Comparison of ENCODE assay signal across 10 cellular contexts in genomic region chr12:10717410-10717809, GRCh38. TPM values are rescaled to one million over a fixed set of nuclear protein-coding genes. Genes with fewer than 3 reads are reported as not detected.
DNase-seq lines count a peak whose midpoint lies in the region; ATAC-seq and TF ChIP-seq lines count a peak whose summit lies in the region.
"Had no signal": no experiment of that assay in that cellular context is flagged by ENCODE, and none has a peak within 500 bp of the region (broad histone marks: within the 10 kb centered on the region; RNA-seq: fewer than 3 reads in every experiment).

No MANE protein-coding gene starts in this region.

- TF ChIP-seq POLR2A in HCT116 (IDR thresholded peaks at IDR 0.05; ENCODE audit: borderline replicate concordance, extremely low read depth, insufficient read depth, insufficient read length) (no peak), adrenal gland (IDR thresholded peaks at IDR 0.05) (no peak)

- TF ChIP-seq CTCF in HCT116 (IDR thresholded peaks at IDR 0.05 in 2 of 3, conservative IDR thresholded peaks at IDR 0.05 in 1 of 3; ENCODE audit: borderline replicate concordance in 1 of 3, insufficient read depth in 1 of 3, low read depth in 2 of 3, low read length in 2 of 3) (no peak), adrenal gland (IDR thresholded peaks at IDR 0.05) (no peak)

- CTCF ChIA-PET in HCT116 (lab: Charles Lee), result interaction anchor here (3.0 kb wide), 1 partner anchor 32 kb away, joined by 12 read pairs; no protein-coding TSS in a partner anchor

- H3K4me2 ChIP-seq in HCT116 (ENCODE audit: low read length), result peak overlapping the region; percentile 77

- POLR2A ChIA-PET in HCT116 (lab: Charles Lee), result interaction anchor here (1.0 kb wide), 1 partner anchor 35 kb away, joined by 3 read pairs; no protein-coding TSS in a partner anchor

- H3K4me3 ChIP-seq in HCT116 (replicated peaks in 1 of 2; ENCODE audit: low read depth in 1 of 2, low read length in 2 of 2) (peak overlapping the region in 1 of 2 experiments; percentile 41; a peak in 2 of 4 replicates), adrenal gland (no peak overlapping the region), iPS-20b (ENCODE audit: low read length) (no peak overlapping the region), skeletal muscle tissue (ENCODE audit: low read length in 3 of 3) (peak overlapping the region; percentile 63 to 99 (median 82))

- H3K9me3 ChIP-seq in HCT116 (ENCODE audit: control insufficient read depth in 1 of 2, insufficient read depth in 1 of 2, low read depth in 1 of 2, low read length in 2 of 2) (no peaks in the 10 kb centered on the region), adrenal gland (replicated peaks in 1 of 3) (no peaks in the 10 kb centered on the region), iPS-20b (ENCODE audit: insufficient read depth, low read depth, low read length) (no peaks in the 10 kb centered on the region), skeletal muscle tissue (ENCODE audit: control insufficient read depth in 3 of 3, low read length in 3 of 3) (no peaks in the 10 kb centered on the region)

- no peaks in the 10 kb centered on the region for H3K9me2 ChIP-seq in HCT116 (ENCODE audit: insufficient read depth)

- H3K27ac ChIP-seq in HCT116 (ENCODE audit: low read depth, low read length) (peak overlapping the region; percentile 68), adrenal gland (peak overlapping the region in 3 of 5 donors; percentile 8 to 56 (median 45)), iPS-20b (ENCODE audit: low read length) (no peak overlapping the region), skeletal muscle tissue (ENCODE audit: low read depth, low read length) (peak overlapping the region; percentile 100)

- peaks cover 36% of the 10 kb centered on the region; the same call in 1 of the 2 replicates for H4K20me1 ChIP-seq in HCT116 (ENCODE audit: insufficient read depth)

- no peak for TF ChIP-seq RAD21 in HCT116 (IDR thresholded peaks at IDR 0.05; ENCODE audit: low read depth)

- no peak overlapping the region for H2AFZ ChIP-seq in HCT116 (ENCODE audit: low read depth, low read length, poor library complexity, severe bottlenecking)

- H3K9ac ChIP-seq in HCT116 (ENCODE audit: low read length), result peak overlapping the region; percentile 48
- peak overlapping the region; percentile 3; the same call in 1 of the 2 replicates for H3K9ac ChIP-seq in iPS-20b (ENCODE audit: low read depth, low read length)
- H3K9ac ChIP-seq in skeletal muscle tissue (ENCODE audit: low read depth in 1 of 3, low read length in 3 of 3), result peak overlapping the region; percentile 88 to 99 (median 95)

- peaks cover 100% of the 10 kb centered on the region for H3K79me2 ChIP-seq in HCT116 (ENCODE audit: insufficient read depth, low read length)

- RAD21 ChIA-PET in HCT116 (lab: Charles Lee; ENCODE audit: low non-redundant PET in 1 of 2, low total read pairs in 2 of 2, uncharacterized antibody in 2 of 2, unreplicated experiment in 2 of 2), result no interaction called here

- H3K36me3 ChIP-seq in HCT116 (ENCODE audit: control insufficient read depth in 1 of 2, insufficient read depth in 2 of 2, low read length in 2 of 2) (peaks cover 30 to 47% of the 10 kb centered on the region in 2 experiments), adrenal gland (replicated peaks in 1 of 2) (peaks cover 0 to 33% of the 10 kb centered on the region in 2 donors), iPS-20b (ENCODE audit: insufficient read depth, low read depth, low read length) (peaks cover 57% of the 10 kb centered on the region), skeletal muscle tissue (ENCODE audit: control insufficient read depth in 3 of 3, insufficient read depth in 3 of 3, low read length in 3 of 3) (peaks cover 15 to 24% (median 24%) of the 10 kb centered on the region in 3 donors)

- BruUV-seq in HCT116 (replicated peaks; lab: Mats Ljungman, UMichigan), result no TSS peak

- DNase-seq in HCT116 (ENCODE audit: low read depth, low spot score), result no peak
- DNase-seq in adrenal gland, result no peak
- no peak for DNase-seq in AML-193 (lab: John Stamatoyannopoulos, UW)
- DNase-seq in effector CD8-positive, alpha-beta T cell (lab: John Stamatoyannopoulos, UW), result no peak
- DNase-seq: activated gamma-delta T cell, NCI-H345 had no signal

- WGBS in adrenal gland, 4 donors, result 43 to 61% (median 56%) methylated on average over 2 of the region's 2 CpGs

- H3K27me3 ChIP-seq in HCT116 (ENCODE audit: insufficient read depth, low read length) (no peaks in the 10 kb centered on the region), adrenal gland (no peaks in the 10 kb centered on the region), iPS-20b (ENCODE audit: insufficient read depth, low read length) (no peaks in the 10 kb centered on the region), skeletal muscle tissue (ENCODE audit: control insufficient read depth in 3 of 3, insufficient read depth in 3 of 3, low read length in 3 of 3) (no peaks in the 10 kb centered on the region)

- peak; percentile 3; the same call in 1 of the 2 replicates for ATAC-seq in HCT116
- ATAC-seq in activated CD4-positive, CD25-positive, alpha-beta regulatory T cell treated with anti-CD3 and anti-CD28 coated beads, Interleukin-2, amount 50 U/mL, for 24 hours, result no peak
- ATAC-seq in HG03439 (IDR thresholded peaks at IDR 0.05; ENCODE audit: unreplicated experiment), result no peak

- H3K4me1 ChIP-seq in HCT116 (ENCODE audit: control insufficient read depth in 1 of 2, insufficient read depth in 2 of 2, low read length in 2 of 2), result peaks cover 54 to 63% of the 10 kb centered on the region in 2 experiments
- H3K4me1 ChIP-seq in adrenal gland (replicated peaks in 1 of 2), result peaks cover 38 to 53% of the 10 kb centered on the region in 2 donors
- H3K4me1 ChIP-seq in iPS-20b (ENCODE audit: insufficient read depth, low read length), result peaks cover 41% of the 10 kb centered on the region
- peaks cover 13 to 46% (median 36%) of the 10 kb centered on the region in 3 donors for H3K4me1 ChIP-seq in skeletal muscle tissue (ENCODE audit: control insufficient read depth in 3 of 3, insufficient read depth in 3 of 3, low read length in 3 of 3)

- intact Hi-C loops in HCT116 (cut with micrococcal nuclease), result loop anchor here (2.0 kb wide), 1 partner anchor 505 kb away; the partner anchor contains the start of gene GABARAPL1
- intact Hi-C loops in adrenal gland (cut with DNase I), result no loop called here

TF ChIP-seq in HCT116, 20 proteins besides CTCF, POLR2A, EP300 and RAD21:
- TF ChIP-seq REST (IDR thresholded peaks at IDR 0.05; ENCODE audit: low read depth), result no peak
- no peak for TF ChIP-seq YY1 (IDR thresholded peaks at IDR 0.05; ENCODE audit: extremely low read depth, insufficient replicate concordance, low read depth, low read length)
- no peak for TF ChIP-seq CEBPB (IDR thresholded peaks at IDR 0.05; ENCODE audit: low read depth)
- TF ChIP-seq JUND (IDR thresholded peaks at IDR 0.05), result no peak
- TF ChIP-seq ZNF274 (IDR thresholded peaks at IDR 0.05; ENCODE audit: low read depth, low read length), result no peak
- TF ChIP-seq CBX3 (IDR thresholded peaks at IDR 0.05; ENCODE audit: low read depth), result no peak
- TF ChIP-seq EGR1 (IDR thresholded peaks at IDR 0.05; ENCODE audit: low read depth), result no peak
- no peak for TF ChIP-seq POLR2AphosphoS5 (IDR thresholded peaks at IDR 0.05; ENCODE audit: low read depth, low read length)
- TF ChIP-seq, protein P1, sequence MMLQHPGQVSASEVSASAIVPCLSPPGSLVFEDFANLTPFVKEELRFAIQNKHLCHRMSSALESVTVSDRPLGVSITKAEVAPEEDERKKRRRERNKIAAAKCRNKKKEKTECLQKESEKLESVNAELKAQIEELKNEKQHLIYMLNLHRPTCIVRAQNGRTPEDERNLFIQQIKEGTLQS (IDR thresholded peaks at IDR 0.05), result no peak

RNA-seq across cellular contexts. Expression of gene YBX3, which starts 5.7 kb away (rescaled TPM):
- 419 TPM for total RNA-seq in HCT116 (2021; ENCODE audit: unreplicated experiment)
- polyA plus RNA-seq in HCT116 (2012), result 472 and 487 TPM in 2 replicates
- 100 to 1,000 TPM; 121 to 294 (median 156) TPM for total RNA-seq in adrenal gland
- polyA plus RNA-seq in adrenal gland, result 100 to 1,000 TPM; 113 to 336 (median 255) TPM
- 172 TPM for total RNA-seq in skeletal muscle tissue

RNA-seq across cellular contexts. Expression of gene STYK1, which starts 43.6 kb away (rescaled TPM):
- total RNA-seq in HCT116 (2021; ENCODE audit: unreplicated experiment) (4.4 TPM), adrenal gland (not detected), skeletal muscle tissue (not detected)
- 3.8 and 4.5 TPM in 2 replicates for polyA plus RNA-seq in HCT116 (2012)
- polyA plus RNA-seq in adrenal gland, result under 1 TPM; 0.08 to 0.13 (median 0.10) TPM

Comparison
In these comparisons a context has a peak if more than half of its experiments do, and no peak if none do; other contexts are left out.
1. H3K4me3 ChIP-seq: peak in skeletal muscle tissue (3 of 3); none in adrenal gland (0 of 4) and iPS-20b (single experiment).
2. H3K9ac ChIP-seq: peak in every context shown above with its lines; median percentile 95 in skeletal muscle tissue; 48 in HCT116; 3 in iPS-20b.